ENCODE assay signal across 2 cellular contexts in genomic region chr4:154617820-154618317, GRCh38.
TF ChIP-seq lines count a peak whose summit lies in the region.

No MANE protein-coding gene starts in this region.

TF ChIP-seq in GM12891, 5 proteins besides CTCF, POLR2A, EP300 and RAD21:
- TF ChIP-seq PAX5 (IDR thresholded peaks at IDR 0.05; ENCODE audit: insufficient read depth, low read length, severe bottlenecking), result no peak
- no peak for TF ChIP-seq POLR2AphosphoS5 (IDR thresholded peaks at IDR 0.05; ENCODE audit: low read depth, low read length)
- TF ChIP-seq SPI1 (IDR thresholded peaks at IDR 0.05; ENCODE audit: low read depth, low read length), result no peak
- TF ChIP-seq POU2F2 (IDR thresholded peaks at IDR 0.05; ENCODE audit: low read depth, low read length), result no peak
- TF ChIP-seq TAF1 (IDR thresholded peaks at IDR 0.05; ENCODE audit: low read depth, low read length), result no peak

TF ChIP-seq in HepG2, 621 proteins besides CTCF, POLR2A, EP300 and RAD21 (continues in another document):
- no peak for TF ChIP-seq ZNF576 (CRISPR knock-in tag; IDR thresholded peaks at IDR 0.05)
- TF ChIP-seq SIX4 (CRISPR knock-in tag; IDR thresholded peaks at IDR 0.05), result peak; percentile 95
- TF ChIP-seq SALL1 (CRISPR knock-in tag; IDR thresholded peaks at IDR 0.05), result peak; percentile 75; the same call in 1 of the 2 replicates
- no peak for TF ChIP-seq ATAD3A (CRISPR knock-in tag; IDR thresholded peaks at IDR 0.05)
- no peak for TF ChIP-seq ZNF446 (CRISPR knock-in tag; IDR thresholded peaks at IDR 0.05)
- TF ChIP-seq YEATS4 (CRISPR knock-in tag; IDR thresholded peaks at IDR 0.05; ENCODE audit: borderline replicate concordance), result peak; percentile 48; the same call in 1 of the 2 replicates
- peak; percentile 87 for TF ChIP-seq SMYD3 (CRISPR knock-in tag; IDR thresholded peaks at IDR 0.05)
- TF ChIP-seq ZNF720 (CRISPR knock-in tag; IDR thresholded peaks at IDR 0.05), result no peak
- TF ChIP-seq, protein P1, sequence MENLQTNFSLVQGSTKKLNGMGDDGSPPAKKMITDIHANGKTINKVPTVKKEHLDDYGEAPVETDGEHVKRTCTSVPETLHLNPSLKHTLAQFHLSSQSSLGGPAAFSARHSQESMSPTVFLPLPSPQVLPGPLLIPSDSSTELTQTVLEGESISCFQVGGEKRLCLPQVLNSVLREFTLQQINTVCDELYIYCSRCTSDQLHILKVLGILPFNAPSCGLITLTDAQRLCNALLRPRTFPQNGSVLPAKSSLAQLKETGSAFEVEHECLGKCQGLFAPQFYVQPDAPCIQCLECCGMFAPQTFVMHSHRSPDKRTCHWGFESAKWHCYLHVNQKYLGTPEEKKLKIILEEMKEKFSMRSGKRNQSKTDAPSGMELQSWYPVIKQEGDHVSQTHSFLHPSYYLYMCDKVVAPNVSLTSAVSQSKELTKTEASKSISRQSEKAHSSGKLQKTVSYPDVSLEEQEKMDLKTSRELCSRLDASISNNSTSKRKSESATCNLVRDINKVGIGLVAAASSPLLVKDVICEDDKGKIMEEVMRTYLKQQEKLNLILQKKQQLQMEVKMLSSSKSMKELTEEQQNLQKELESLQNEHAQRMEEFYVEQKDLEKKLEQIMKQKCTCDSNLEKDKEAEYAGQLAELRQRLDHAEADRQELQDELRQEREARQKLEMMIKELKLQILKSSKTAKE (CRISPR knock-in tag; IDR thresholded peaks at IDR 0.05; ENCODE audit: borderline replicate concordance), result peak; percentile 98
- TF ChIP-seq ZNF3 (CRISPR knock-in tag; IDR thresholded peaks at IDR 0.05), result peak; percentile 58; the same call in 1 of the 2 replicates
- peak; percentile 100 for TF ChIP-seq NFIC (IDR thresholded peaks at IDR 0.05; ENCODE audit: low read length)
- TF ChIP-seq SAFB2 (CRISPR knock-in tag; IDR thresholded peaks at IDR 0.05; ENCODE audit: borderline replicate concordance, low read depth), result no peak
- TF ChIP-seq KAT7 (CRISPR knock-in tag; IDR thresholded peaks at IDR 0.05; ENCODE audit: borderline replicate concordance), result peak; percentile 65; the same call in 1 of the 2 replicates
- TF ChIP-seq, protein P2, sequence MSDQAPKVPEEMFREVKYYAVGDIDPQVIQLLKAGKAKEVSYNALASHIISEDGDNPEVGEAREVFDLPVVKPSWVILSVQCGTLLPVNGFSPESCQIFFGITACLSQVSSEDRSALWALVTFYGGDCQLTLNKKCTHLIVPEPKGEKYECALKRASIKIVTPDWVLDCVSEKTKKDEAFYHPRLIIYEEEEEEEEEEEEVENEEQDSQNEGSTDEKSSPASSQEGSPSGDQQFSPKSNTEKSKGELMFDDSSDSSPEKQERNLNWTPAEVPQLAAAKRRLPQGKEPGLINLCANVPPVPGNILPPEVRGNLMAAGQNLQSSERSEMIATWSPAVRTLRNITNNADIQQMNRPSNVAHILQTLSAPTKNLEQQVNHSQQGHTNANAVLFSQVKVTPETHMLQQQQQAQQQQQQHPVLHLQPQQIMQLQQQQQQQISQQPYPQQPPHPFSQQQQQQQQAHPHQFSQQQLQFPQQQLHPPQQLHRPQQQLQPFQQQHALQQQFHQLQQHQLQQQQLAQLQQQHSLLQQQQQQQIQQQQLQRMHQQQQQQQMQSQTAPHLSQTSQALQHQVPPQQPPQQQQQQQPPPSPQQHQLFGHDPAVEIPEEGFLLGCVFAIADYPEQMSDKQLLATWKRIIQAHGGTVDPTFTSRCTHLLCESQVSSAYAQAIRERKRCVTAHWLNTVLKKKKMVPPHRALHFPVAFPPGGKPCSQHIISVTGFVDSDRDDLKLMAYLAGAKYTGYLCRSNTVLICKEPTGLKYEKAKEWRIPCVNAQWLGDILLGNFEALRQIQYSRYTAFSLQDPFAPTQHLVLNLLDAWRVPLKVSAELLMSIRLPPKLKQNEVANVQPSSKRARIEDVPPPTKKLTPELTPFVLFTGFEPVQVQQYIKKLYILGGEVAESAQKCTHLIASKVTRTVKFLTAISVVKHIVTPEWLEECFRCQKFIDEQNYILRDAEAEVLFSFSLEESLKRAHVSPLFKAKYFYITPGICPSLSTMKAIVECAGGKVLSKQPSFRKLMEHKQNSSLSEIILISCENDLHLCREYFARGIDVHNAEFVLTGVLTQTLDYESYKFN (CRISPR knock-in tag; conservative IDR thresholded peaks at IDR 0.05), result peak; percentile 98
- TF ChIP-seq ZNF20 (CRISPR knock-in tag; IDR thresholded peaks at IDR 0.05), result no peak
- peak; percentile 74; the same call in 1 of the 2 replicates for TF ChIP-seq PATZ1 (CRISPR knock-in tag; IDR thresholded peaks at IDR 0.05)
- peak; percentile 100 for TF ChIP-seq RCOR2 (CRISPR knock-in tag; IDR thresholded peaks at IDR 0.05)
- no peak for TF ChIP-seq ZNF616 (CRISPR knock-in tag; IDR thresholded peaks at IDR 0.05; ENCODE audit: low read depth)
- no peak for TF ChIP-seq GTF2F1 (IDR thresholded peaks at IDR 0.05; ENCODE audit: low read length)
- TF ChIP-seq SIN3B (IDR thresholded peaks at IDR 0.05; ENCODE audit: low read length), result no peak
- TF ChIP-seq TSC22D2 (CRISPR knock-in tag; IDR thresholded peaks at IDR 0.05; ENCODE audit: borderline replicate concordance), result peak; percentile 88
- TF ChIP-seq ZNF407 (CRISPR knock-in tag; IDR thresholded peaks at IDR 0.05; ENCODE audit: not compliant biosample characterization), result no peak
- no peak; the same call in 1 of the 2 replicates for TF ChIP-seq ZMAT3 (CRISPR knock-in tag; conservative IDR thresholded peaks at IDR 0.05)
- TF ChIP-seq NCOR1 (IDR thresholded peaks at IDR 0.05; ENCODE audit: borderline replicate concordance, low read length), result peak; percentile 100
- TF ChIP-seq, protein P3, sequence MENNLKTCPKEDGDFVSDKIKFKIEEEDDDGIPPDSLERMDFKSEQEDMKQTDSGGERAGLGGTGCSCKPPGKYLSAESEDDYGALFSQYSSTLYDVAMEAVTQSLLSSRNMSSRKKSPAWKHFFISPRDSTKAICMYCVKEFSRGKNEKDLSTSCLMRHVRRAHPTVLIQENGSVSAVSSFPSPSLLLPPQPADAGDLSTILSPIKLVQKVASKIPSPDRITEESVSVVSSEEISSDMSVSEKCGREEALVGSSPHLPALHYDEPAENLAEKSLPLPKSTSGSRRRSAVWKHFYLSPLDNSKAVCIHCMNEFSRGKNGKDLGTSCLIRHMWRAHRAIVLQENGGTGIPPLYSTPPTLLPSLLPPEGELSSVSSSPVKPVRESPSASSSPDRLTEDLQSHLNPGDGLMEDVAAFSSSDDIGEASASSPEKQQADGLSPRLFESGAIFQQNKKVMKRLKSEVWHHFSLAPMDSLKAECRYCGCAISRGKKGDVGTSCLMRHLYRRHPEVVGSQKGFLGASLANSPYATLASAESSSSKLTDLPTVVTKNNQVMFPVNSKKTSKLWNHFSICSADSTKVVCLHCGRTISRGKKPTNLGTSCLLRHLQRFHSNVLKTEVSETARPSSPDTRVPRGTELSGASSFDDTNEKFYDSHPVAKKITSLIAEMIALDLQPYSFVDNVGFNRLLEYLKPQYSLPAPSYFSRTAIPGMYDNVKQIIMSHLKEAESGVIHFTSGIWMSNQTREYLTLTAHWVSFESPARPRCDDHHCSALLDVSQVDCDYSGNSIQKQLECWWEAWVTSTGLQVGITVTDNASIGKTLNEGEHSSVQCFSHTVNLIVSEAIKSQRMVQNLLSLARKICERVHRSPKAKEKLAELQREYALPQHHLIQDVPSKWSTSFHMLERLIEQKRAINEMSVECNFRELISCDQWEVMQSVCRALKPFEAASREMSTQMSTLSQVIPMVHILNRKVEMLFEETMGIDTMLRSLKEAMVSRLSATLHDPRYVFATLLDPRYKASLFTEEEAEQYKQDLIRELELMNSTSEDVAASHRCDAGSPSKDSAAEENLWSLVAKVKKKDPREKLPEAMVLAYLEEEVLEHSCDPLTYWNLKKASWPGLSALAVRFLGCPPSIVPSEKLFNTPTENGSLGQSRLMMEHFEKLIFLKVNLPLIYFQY (CRISPR knock-in tag; IDR thresholded peaks at IDR 0.05; ENCODE audit: borderline replicate concordance), result no peak
- no peak for TF ChIP-seq SUZ12 (IDR thresholded peaks at IDR 0.05; ENCODE audit: low read depth, low read length)
- peak; percentile 99 for TF ChIP-seq GATAD2A (CRISPR knock-in tag; IDR thresholded peaks at IDR 0.05)
- TF ChIP-seq TEAD2 (CRISPR knock-in tag; IDR thresholded peaks at IDR 0.05), result no peak
- TF ChIP-seq ZFX (CRISPR knock-in tag; IDR thresholded peaks at IDR 0.05; ENCODE audit: low read depth), result no peak
- TF ChIP-seq CREB3 (CRISPR knock-in tag; IDR thresholded peaks at IDR 0.05), result no peak
- TF ChIP-seq ZNF33B (CRISPR knock-in tag; IDR thresholded peaks at IDR 0.05), result no peak
- TF ChIP-seq IRF2 (CRISPR knock-in tag; IDR thresholded peaks at IDR 0.05), result peak; percentile 92
- no peak; the same call in 1 of the 2 replicates for TF ChIP-seq ZNF569 (CRISPR knock-in tag; IDR thresholded peaks at IDR 0.05; ENCODE audit: borderline replicate concordance)
- TF ChIP-seq MYC (CRISPR knock-in tag; IDR thresholded peaks at IDR 0.05; ENCODE audit: borderline replicate concordance), result no peak
- TF ChIP-seq ESRRA (CRISPR knock-in tag; IDR thresholded peaks at IDR 0.05; ENCODE audit: low read depth), result peak; percentile 92
- TF ChIP-seq KDM5A (IDR thresholded peaks at IDR 0.05; ENCODE audit: borderline replicate concordance, low read length), result no peak; the same call in 1 of the 2 replicates
- TF ChIP-seq ETV6 (CRISPR knock-in tag; conservative IDR thresholded peaks at IDR 0.05), result peak; percentile 49; the same call in 1 of the 2 replicates
